ENCODE assay signal across 10 cellular contexts in the genomic region with DNA sequence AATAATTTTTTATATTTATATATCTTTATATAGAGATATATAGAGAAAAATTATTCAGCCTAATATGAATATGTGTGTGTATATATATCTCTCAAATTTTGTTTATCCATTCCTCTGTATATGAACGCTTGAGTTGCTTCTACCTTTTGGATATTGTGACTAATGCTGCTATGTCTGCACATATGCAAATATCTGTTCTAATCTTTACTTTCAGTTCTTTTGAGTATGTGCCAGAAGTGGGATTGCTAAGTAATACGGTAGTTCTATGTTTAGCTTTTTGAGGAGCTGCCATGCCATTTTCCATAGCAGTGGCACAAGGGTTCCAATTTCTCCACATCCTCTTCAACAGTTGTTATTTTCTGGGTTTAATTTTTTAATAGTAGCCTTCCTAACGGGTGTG.
DNase-seq lines count a peak whose midpoint lies in the region; ATAC-seq, FAIRE-seq and TF ChIP-seq lines count a peak whose summit lies in the region.
"Had no signal": no experiment of that assay in that cellular context is flagged by ENCODE, and none has a peak within 500 bp of the region (broad histone marks: within the 10 kb centered on the region; RNA-seq: fewer than 3 reads in every experiment).

No MANE protein-coding gene starts in this region.

- POLR2A ChIA-PET in activated CD8-positive, alpha-beta T cell treated with anti-CD3 and anti-CD28 coated beads, Interleukin-2, amount 10 ng/mL, durations not matched to agents 7 days and 5 days (lab: Charles Lee), result interaction anchor here (0.9 to 1.5 kb wide), 3 partner anchors 15 to 169 kb away, joined by 3 to 10 read pairs (median 6); no protein-coding TSS in a partner anchor

- H3K4me1 ChIP-seq in DOHH2 (ENCODE audit: control insufficient read depth, low read length), result peaks cover 42% of the 10 kb centered on the region
- no peaks in the 10 kb centered on the region for H3K4me1 ChIP-seq in sigmoid colon

- peak overlapping the region; percentile 51 for H3K4me3 ChIP-seq in DOHH2 (ENCODE audit: low read length)
- no peak overlapping the region for H3K4me3 ChIP-seq in sigmoid colon
- H3K4me3 ChIP-seq: cardiac muscle cell had no signal

- H3K9me3 Mint-ChIP-seq in activated CD8-positive, alpha-beta T cell treated with anti-CD3 and anti-CD28 coated beads, Interleukin-2, amount 10 ng/mL, durations not matched to agents 7 days and 5 days (ENCODE audit: insufficient read depth), result no peaks in the 10 kb centered on the region

- no peaks in the 10 kb centered on the region for H3K79me2 ChIP-seq in DOHH2 (ENCODE audit: control insufficient read depth, low read length)

- H3K36me3 ChIP-seq in DOHH2 (ENCODE audit: control insufficient read depth, low read length) (no peaks in the 10 kb centered on the region), sigmoid colon (no peaks in the 10 kb centered on the region)
- H3K36me3 ChIP-seq: cardiac muscle cell had no signal

- peak overlapping the region; percentile 0 for H3K4me3 Mint-ChIP-seq in activated CD8-positive, alpha-beta T cell treated with anti-CD3 and anti-CD28 coated beads, Interleukin-2, amount 10 ng/mL, durations not matched to agents 7 days and 5 days

- H3K9me2 ChIP-seq in DOHH2 (replicated peaks; ENCODE audit: control insufficient read depth, low read length), result no peaks in the 10 kb centered on the region

- H3K4me1 Mint-ChIP-seq in activated CD8-positive, alpha-beta T cell treated with anti-CD3 and anti-CD28 coated beads, Interleukin-2, amount 10 ng/mL, durations not matched to agents 7 days and 5 days (ENCODE audit: low read depth), result peaks cover 57% of the 10 kb centered on the region

- CTCF ChIA-PET in activated CD8-positive, alpha-beta T cell treated with anti-CD3 and anti-CD28 coated beads, Interleukin-2, amount 10 ng/mL, durations not matched to agents 7 days and 5 days (lab: Charles Lee), result interaction anchor here (0.6 to 3.2 kb wide), 4 partner anchors 13 to 66 kb away, joined by 3 to 23 read pairs (median 3); no protein-coding TSS in a partner anchor

- TF ChIP-seq POLR2A in sigmoid colon (IDR thresholded peaks at IDR 0.05), result no peak

- no peak for FAIRE-seq in HTR-8/SVneo (lab: Jason Lieb, UNC)

- H3K27me3 Mint-ChIP-seq in activated CD8-positive, alpha-beta T cell treated with anti-CD3 and anti-CD28 coated beads, Interleukin-2, amount 10 ng/mL, durations not matched to agents 7 days and 5 days (ENCODE audit: low read depth), result no peaks in the 10 kb centered on the region

- no peaks in the 10 kb centered on the region for H4K20me1 ChIP-seq in DOHH2 (ENCODE audit: control insufficient read depth, insufficient read depth, low read depth, low read length)

- TF ChIP-seq CTCF in DOHH2 (IDR thresholded peaks at IDR 0.05; ENCODE audit: low read depth, low read length, poor library complexity, severe bottlenecking) (no peak), sigmoid colon (IDR thresholded peaks at IDR 0.05) (no peak)

- no peak overlapping the region for H3K27ac ChIP-seq in DOHH2 (ENCODE audit: low read depth, low read length)
- no peak overlapping the region for H3K27ac ChIP-seq in sigmoid colon
- H3K27ac ChIP-seq: cardiac muscle cell had no signal

- H3K27ac Mint-ChIP-seq in activated CD8-positive, alpha-beta T cell treated with anti-CD3 and anti-CD28 coated beads, Interleukin-2, amount 10 ng/mL, durations not matched to agents 7 days and 5 days, result peak overlapping the region; percentile 14

- intact Hi-C loops in sigmoid colon (cut with DNase I), result no loop called here

- 38 to 57% methylated on average over 3 of the region's 3 CpGs for WGBS in sigmoid colon, 2 donors

- H3K36me3 Mint-ChIP-seq in activated CD8-positive, alpha-beta T cell treated with anti-CD3 and anti-CD28 coated beads, Interleukin-2, amount 10 ng/mL, durations not matched to agents 7 days and 5 days (ENCODE audit: low read depth), result no peaks in the 10 kb centered on the region

- no peaks in the 10 kb centered on the region for H3F3A ChIP-seq in DOHH2 (ENCODE audit: control insufficient read depth, insufficient read depth)

- peak overlapping the region; percentile 67 for H3K4me2 ChIP-seq in DOHH2 (ENCODE audit: low read length)

- no peaks in the 10 kb centered on the region for H3K9me3 ChIP-seq in DOHH2 (ENCODE audit: control insufficient read depth, insufficient read depth, low read length)
- no peaks in the 10 kb centered on the region for H3K9me3 ChIP-seq in sigmoid colon

- TF ChIP-seq EP300 in sigmoid colon (IDR thresholded peaks at IDR 0.05), result no peak

- ATAC-seq in GM19328 (IDR thresholded peaks at IDR 0.05; ENCODE audit: unreplicated experiment) (peak; percentile 80), HG03045 (IDR thresholded peaks at IDR 0.05; ENCODE audit: unreplicated experiment) (peak; percentile 80)
- peak; percentile 28 for ATAC-seq in activated CD8-positive, alpha-beta T cell treated with anti-CD3 and anti-CD28 coated beads, Interleukin-2, amount 10 ng/mL, durations not matched to agents 7 days and 5 days

- H3K27me3 ChIP-seq in DOHH2 (ENCODE audit: control insufficient read depth, low read length) (no peaks in the 10 kb centered on the region), sigmoid colon (no peaks in the 10 kb centered on the region)
- H3K27me3 ChIP-seq: cardiac muscle cell had no signal

- no peak for DNase-seq in activated CD8-positive, alpha-beta T cell treated with anti-CD3 and anti-CD28 coated beads, Interleukin-2, amount 10 ng/mL, durations not matched to agents 7 days and 5 days
- DNase-seq in sigmoid colon (no peak), HTR-8/SVneo (ENCODE audit: insufficient read length, low spot score) (no peak), DMS153 (lab: John Stamatoyannopoulos, UW) (no peak), D341Med (ENCODE audit: low spot score) (no peak)
- DNase-seq: DND-41 had no signal

Comparison
In these comparisons a context has a peak if more than half of its experiments do, and no peak if none do; other contexts are left out.
1. ATAC-seq: peak in every context shown above with its lines; median percentile 80 in GM19328; 80 in HG03045; 28 in activated CD8-positive, alpha-beta T cell treated with anti-CD3 and anti-CD28 coated beads, Interleukin-2, amount 10 ng/mL, durations not matched to agents 7 days and 5 days.